12 cellular contexts compared by ENCODE assay signal in genomic region chr2:217804786-217805678, GRCh38.
DNase-seq lines count a peak whose midpoint lies in the region; ATAC-seq, FAIRE-seq and TF ChIP-seq lines count a peak whose summit lies in the region.
"Had no signal": no experiment of that assay in that cellular context is flagged by ENCODE, and none has a peak within 500 bp of the region (broad histone marks: within the 10 kb centered on the region; RNA-seq: fewer than 3 reads in every experiment).

No MANE protein-coding gene starts in this region.

- peaks cover 33% of the 10 kb centered on the region for H3K4me1 ChIP-seq in rectal smooth muscle tissue (ENCODE audit: control insufficient read depth, insufficient read depth, low read length)

- intact Hi-C loops in Right ventricle myocardium superior (cut with DNase I) = no loop called here

- peak overlapping the region; percentile 77 for H3K27ac ChIP-seq in rectal smooth muscle tissue (ENCODE audit: low read depth, low read length)
- H3K27ac ChIP-seq: GM23248, hepatocyte, SK-N-MC had no signal

- peaks cover 32% of the 10 kb centered on the region for H3K36me3 ChIP-seq in rectal smooth muscle tissue (ENCODE audit: control insufficient read depth, insufficient read depth, low read length)

- no peak overlapping the region for H3K4me3 ChIP-seq in rectal smooth muscle tissue (ENCODE audit: low read length)
- H3K4me3 ChIP-seq: GM23248, hepatocyte, SK-N-MC had no signal

- ATAC-seq in Right ventricle myocardium superior (ENCODE audit: poor library complexity) = peak; percentile 23
- no peak for ATAC-seq in HG03139 (IDR thresholded peaks at IDR 0.05; ENCODE audit: unreplicated experiment)
- ATAC-seq in HG03097 (IDR thresholded peaks at IDR 0.05; ENCODE audit: low FRiP score, unreplicated experiment) = no peak

- DNase-seq in GM12892 (ENCODE audit: insufficient read length) (no peak), SK-N-DZ (ENCODE audit: low spot score) (peak; percentile 51), Right ventricle myocardium superior (peak; percentile 34), RKO (ENCODE audit: low spot score) (no peak)
- no peak for DNase-seq in stimulated activated CD4-positive, alpha-beta T cell treated with anti-CD3 and anti-CD28 coated beads, Interleukin-4, amount 100 ng/mL, for 24 hours
- DNase-seq: GM23248, NCI-H1436 treated with DMSO at 0.1 percent for 48 hours had no signal

- TF ChIP-seq POLR2A in GM12892 (IDR thresholded peaks at IDR 0.05; ENCODE audit: low read depth, low read length) = no peak

- no peaks in the 10 kb centered on the region for H3K27me3 ChIP-seq in rectal smooth muscle tissue (ENCODE audit: control insufficient read depth, insufficient read depth, low read length)
- H3K27me3 ChIP-seq: hepatocyte had no signal

- H3K9ac ChIP-seq in rectal smooth muscle tissue (ENCODE audit: low read length) = no peak overlapping the region
- H3K9ac ChIP-seq: GM23248 had no signal

- FAIRE-seq in GM12892 (lab: Jason Lieb, UNC) = peak; percentile 99

Comparison
In these comparisons a context has a peak if more than half of its experiments do, and no peak if none do; other contexts are left out.
1. DNase-seq: peak in SK-N-DZ (single experiment) and Right ventricle myocardium superior (single experiment); none in GM12892 (single experiment), stimulated activated CD4-positive, alpha-beta T cell treated with anti-CD3 and anti-CD28 coated beads, Interleukin-4, amount 100 ng/mL, for 24 hours (single experiment) and RKO (single experiment).